Comparison of ENCODE assay signal across 16 cellular contexts in genomic region chr19:55352746-55353145, GRCh38. TPM values are rescaled to one million over a fixed set of nuclear protein-coding genes. Genes with fewer than 3 reads are reported as not detected.
DNase-seq lines count a peak whose midpoint lies in the region; ATAC-seq and TF ChIP-seq lines count a peak whose summit lies in the region.
"Had no signal": no experiment of that assay in that cellular context is flagged by ENCODE, and none has a peak within 500 bp of the region (broad histone marks: within the 10 kb centered on the region; RNA-seq: fewer than 3 reads in every experiment).

No MANE protein-coding gene starts in this region.

- H3K9me3 Mint-ChIP-seq in activated naive CD4-positive, alpha-beta T cell treated with anti-CD3 and anti-CD28 coated beads, Interleukin-2, amount 10 ng/mL, durations not matched to agents 7 days and 5 days: no peaks in the 10 kb centered on the region
- H3K9me3 Mint-ChIP-seq in stimulated activated naive B cell treated with anti-CD40 and anti-IgM and Interleukin-4, amounts not matched to agents 10 μg/mL and 1 μg/mL and 100 μg/mL, for 72 hours: no peaks in the 10 kb centered on the region
- H3K9me3 Mint-ChIP-seq in HFFc6: no peaks in the 10 kb centered on the region

- TF ChIP-seq CTCF in RWPE1 (conservative IDR thresholded peaks at IDR 0.05; ENCODE audit: low read depth): no peak
- TF ChIP-seq CTCF in HFFc6 (IDR thresholded peaks at IDR 0.05): no peak

- H3K4me1 Mint-ChIP-seq in activated naive CD4-positive, alpha-beta T cell treated with anti-CD3 and anti-CD28 coated beads, Interleukin-2, amount 10 ng/mL, durations not matched to agents 7 days and 5 days: peaks cover 35% of the 10 kb centered on the region
- H3K4me1 Mint-ChIP-seq in stimulated activated naive B cell treated with anti-CD40 and anti-IgM and Interleukin-4, amounts not matched to agents 10 μg/mL and 1 μg/mL and 100 μg/mL, for 72 hours: peaks cover 14 to 27% of the 10 kb centered on the region in 2 donors
- no peaks in the 10 kb centered on the region for H3K4me1 Mint-ChIP-seq in HFFc6 (ENCODE audit: low read depth)

- peak overlapping the region; percentile 1 for H3K4me3 Mint-ChIP-seq in activated naive CD4-positive, alpha-beta T cell treated with anti-CD3 and anti-CD28 coated beads, Interleukin-2, amount 10 ng/mL, durations not matched to agents 7 days and 5 days
- peak overlapping the region; percentile 71 to 73 for H3K4me3 Mint-ChIP-seq in stimulated activated naive B cell treated with anti-CD40 and anti-IgM and Interleukin-4, amounts not matched to agents 10 μg/mL and 1 μg/mL and 100 μg/mL, for 72 hours
- no peak overlapping the region for H3K4me3 Mint-ChIP-seq in HFFc6

- POLR2A ChIA-PET in RWPE1 (lab: Yijun Ruan, JAX; ENCODE audit: low non-redundant PET): no interaction called here

- CTCF ChIA-PET in activated naive CD4-positive, alpha-beta T cell treated with anti-CD3 and anti-CD28 coated beads, Interleukin-2, amount 10 ng/mL, durations not matched to agents 7 days and 5 days (lab: Charles Lee): no interaction called here
- CTCF ChIA-PET in RWPE1 (lab: Yijun Ruan, JAX): interaction anchor here (0.8 to 1.0 kb wide), 2 partner anchors 31 to 51 kb away, joined by 3 read pairs; partner anchors contain the start of gene TMEM238

- H3K27ac ChIP-seq in RWPE1 (peak overlapping the region; percentile 97; the same call in 1 of the 2 replicates), epithelial cell of prostate (peak overlapping the region; percentile 49)
- H3K27ac ChIP-seq: gastrocnemius medialis, SJSA1, tibial nerve, VCaP had no signal

- no peak overlapping the region for H3K27ac Mint-ChIP-seq in activated naive CD4-positive, alpha-beta T cell treated with anti-CD3 and anti-CD28 coated beads, Interleukin-2, amount 10 ng/mL, durations not matched to agents 7 days and 5 days
- peak overlapping the region; percentile 72 for H3K27ac Mint-ChIP-seq in stimulated activated naive B cell treated with anti-CD40 and anti-IgM and Interleukin-4, amounts not matched to agents 10 μg/mL and 1 μg/mL and 100 μg/mL, for 72 hours
- no peak overlapping the region for H3K27ac Mint-ChIP-seq in HFFc6

- no peak for ATAC-seq in stimulated activated naive B cell treated with anti-CD40 and anti-IgM and Interleukin-4, amounts not matched to agents 10 μg/mL and 1 μg/mL and 100 μg/mL, for 72 hours (replicated peaks)
- no peak for ATAC-seq in HG03571 (IDR thresholded peaks at IDR 0.05; ENCODE audit: unreplicated experiment)
- ATAC-seq: gastrocnemius medialis had no signal

- peaks cover 2% of the 10 kb centered on the region for H3K36me3 Mint-ChIP-seq in activated naive CD4-positive, alpha-beta T cell treated with anti-CD3 and anti-CD28 coated beads, Interleukin-2, amount 10 ng/mL, durations not matched to agents 7 days and 5 days
- H3K36me3 Mint-ChIP-seq in stimulated activated naive B cell treated with anti-CD40 and anti-IgM and Interleukin-4, amounts not matched to agents 10 μg/mL and 1 μg/mL and 100 μg/mL, for 72 hours: peaks cover 1 to 8% of the 10 kb centered on the region in 2 donors
- H3K36me3 Mint-ChIP-seq in HFFc6 (ENCODE audit: low read depth): no peaks in the 10 kb centered on the region

- peaks cover 72% of the 10 kb centered on the region for H3K27me3 Mint-ChIP-seq in activated naive CD4-positive, alpha-beta T cell treated with anti-CD3 and anti-CD28 coated beads, Interleukin-2, amount 10 ng/mL, durations not matched to agents 7 days and 5 days
- peaks cover 56 to 70% of the 10 kb centered on the region in 2 donors for H3K27me3 Mint-ChIP-seq in stimulated activated naive B cell treated with anti-CD40 and anti-IgM and Interleukin-4, amounts not matched to agents 10 μg/mL and 1 μg/mL and 100 μg/mL, for 72 hours
- H3K27me3 Mint-ChIP-seq in HFFc6 (ENCODE audit: insufficient read depth): peaks cover 18% of the 10 kb centered on the region

- no peak for DNase-seq in activated naive CD4-positive, alpha-beta T cell treated with anti-CD3 and anti-CD28 coated beads, Interleukin-2, amount 10 ng/mL, durations not matched to agents 7 days and 5 days
- no peak for DNase-seq in activated naive CD4-positive, alpha-beta T cell (lab: John Stamatoyannopoulos, UW)
- no peak for DNase-seq in RWPE1 (ENCODE audit: low spot score)
- DNase-seq in epithelial cell of prostate (ENCODE audit: low read depth, low spot score): no peak
- DNase-seq in stimulated activated naive B cell treated with anti-CD40 and anti-IgM and Interleukin-4, amounts not matched to agents 10 μg/mL and 1 μg/mL and 100 μg/mL, for 72 hours: no peak
- no peak for DNase-seq in NCI-H2029 (lab: John Stamatoyannopoulos, UW)
- no peak for DNase-seq in HFFc6
- DNase-seq: gastrocnemius medialis; midbrain; stimulated activated CD4-positive, alpha-beta T cell treated with anti-CD3 and anti-CD28 coated beads, Interleukin-1b, Interleukin-23, amount 100 ng/mL, for 48 hours had no signal

RNA-seq across cellular contexts. Expression of gene COX6B2, which starts 1.8 kb away (rescaled TPM):
- not detected for total RNA-seq in HFFc6 (2021; fragmentation: NEBNext Ultra II Directional; extraction: Animal tissue kit (Norgen Biotek cat#: 25700))
- total RNA-seq: cardiac septum, gastrocnemius medialis, tibial nerve had no signal

RNA-seq across cellular contexts. Expression of gene GARIN5B, which starts 10.3 kb away (rescaled TPM):
- under 1 TPM in 1 of 6 experiments, not detected in 5; 0.05 TPM for total RNA-seq in HFFc6 (2021; fragmentation: NEBNext Ultra II Directional; extraction: Animal tissue kit (Norgen Biotek cat#: 25700))
- total RNA-seq: cardiac septum, gastrocnemius medialis, renal cortical epithelial cell, tibial nerve had no signal

RNA-seq across cellular contexts. Expression of gene KMT5C, which starts 13.1 kb away (rescaled TPM):
- total RNA-seq in HFFc6 (2021; fragmentation: NEBNext Ultra II Directional; extraction: Animal tissue kit (Norgen Biotek cat#: 25700)): 1 to 10 TPM; 3.8 to 6.2 (median 4.4) TPM

RNA-seq across cellular contexts. Expression of gene IL11, which starts 17.5 kb away (rescaled TPM):
- total RNA-seq in HFFc6 (2021; fragmentation: NEBNext Ultra II Directional; extraction: Animal tissue kit (Norgen Biotek cat#: 25700)): 10 to 100 TPM; 22.2 to 43.4 (median 36.1) TPM
- total RNA-seq: cardiac septum had no signal

RNA-seq across cellular contexts. Expression of gene TMEM190, which starts 23.9 kb away (rescaled TPM):
- total RNA-seq in HFFc6 (2021; fragmentation: NEBNext Ultra II Directional; extraction: Animal tissue kit (Norgen Biotek cat#: 25700)): 1 to 10 TPM in 1 of 6 experiments, under 1 TPM in 2, not detected in 3; 0.33 to 1.1 (median 0.61) TPM
- total RNA-seq: cardiac septum, gastrocnemius medialis, renal cortical epithelial cell, SJSA1 had no signal
